In the genomic region with DNA sequence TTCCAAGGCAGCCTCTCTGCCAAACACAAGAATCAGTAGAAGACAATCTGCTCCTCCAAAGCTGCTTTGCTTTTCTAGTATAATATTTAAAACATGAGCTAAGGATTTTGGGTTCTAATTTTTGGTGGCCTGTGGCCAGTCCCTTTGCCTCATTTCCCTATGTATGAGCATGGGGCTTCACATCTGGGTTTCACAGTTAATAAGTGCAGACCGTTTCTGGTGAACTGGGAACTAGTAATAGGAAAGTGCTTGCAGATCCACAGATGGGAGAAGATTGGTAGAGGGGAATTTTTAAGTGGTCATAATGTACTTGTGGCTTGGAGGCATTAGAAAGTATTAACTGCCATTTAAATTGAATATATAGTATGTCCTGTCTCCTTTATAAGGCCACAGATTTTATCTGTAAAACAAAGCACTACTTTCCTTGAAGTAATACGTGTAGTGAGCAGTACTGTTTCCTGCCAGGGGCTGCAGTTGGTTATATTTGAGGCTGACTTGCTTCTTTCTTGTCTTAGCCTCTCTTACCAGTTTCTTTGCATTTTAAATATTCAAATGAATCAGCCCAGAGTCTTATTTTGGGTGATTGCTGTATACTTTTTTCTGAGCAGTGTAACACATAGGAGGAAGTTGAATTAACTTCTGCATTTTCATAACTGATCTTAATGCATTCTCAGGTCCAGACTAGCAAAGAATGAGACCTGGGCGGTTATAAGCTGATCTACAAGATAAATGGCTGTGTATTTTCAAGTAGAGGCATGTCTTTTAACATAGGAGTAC, we compare ENCODE assay signal across 8 cellular contexts. TPM values are rescaled to one million over a fixed set of nuclear protein-coding genes. Genes with fewer than 3 reads are reported as not detected.
A peak's percentile ranks its signal among the peaks of the same experiment; 100 is the strongest.
DNase-seq lines count a peak whose midpoint lies in the region; ATAC-seq and TF ChIP-seq lines count a peak whose summit lies in the region.

No MANE protein-coding gene starts in this region.

- peaks cover 6% of the 10 kb centered on the region for H3K36me3 ChIP-seq in WERI-Rb-1

- 14% methylated on average over 3 of the region's 3 CpGs for WGBS in right cardiac atrium

- peak overlapping the region; percentile 76; the same call in 1 of the 2 replicates for H3K4me3 ChIP-seq in WERI-Rb-1 (ENCODE audit: low read depth, low read length)
- peak overlapping the region; percentile 93 for H3K4me3 ChIP-seq in right cardiac atrium (ENCODE audit: low read length)

- intact Hi-C loops in right cardiac atrium (cut with DNase I), result no loop called here

- peaks cover 17% of the 10 kb centered on the region for H3K4me1 ChIP-seq in right cardiac atrium (ENCODE audit: control insufficient read depth, insufficient read depth, low read length)

- no peaks in the 10 kb centered on the region for H3K9me3 ChIP-seq in WERI-Rb-1 (ENCODE audit: severe bottlenecking)
- no peaks in the 10 kb centered on the region for H3K9me3 ChIP-seq in right cardiac atrium (ENCODE audit: control insufficient read depth, low read length)

- DNase-seq in DMS114 treated with DMSO at 0.1 percent for 48 hours (lab: John Stamatoyannopoulos, UW; ENCODE audit: unreplicated experiment) (peak; percentile 7), WERI-Rb-1 (no peak), right cardiac atrium (no peak), NCI-H187 treated with DMSO at 0.1 percent for 48 hours (lab: John Stamatoyannopoulos, UW) (no peak)
- DNase-seq in stimulated activated naive CD8-positive, alpha-beta T cell treated with anti-CD3 and anti-CD28 coated beads, Interleukin-15, Interleukin-2, amounts not matched to agents 100 U/mL and 50 U/mL, for 24 hours, result no peak
- DNase-seq in stimulated activated CD4-positive, alpha-beta T cell treated with anti-CD3 and anti-CD28 coated beads, Interleukin-4, amount 100 ng/mL, for 4 hours, result no peak

- H3K27me3 ChIP-seq in WERI-Rb-1 (ENCODE audit: insufficient read depth, low read depth, severe bottlenecking) (no peaks in the 10 kb centered on the region), right cardiac atrium (ENCODE audit: control insufficient read depth, insufficient read depth) (no peaks in the 10 kb centered on the region)

- ATAC-seq in GM19438 (IDR thresholded peaks at IDR 0.05; ENCODE audit: low read depth, unreplicated experiment) (peak; percentile 43), HG03457 (IDR thresholded peaks at IDR 0.05; ENCODE audit: unreplicated experiment) (peak; percentile 27), right cardiac atrium (no peak)
- ATAC-seq in stimulated activated naive CD8-positive, alpha-beta T cell treated with anti-CD3 and anti-CD28 coated beads, Interleukin-15, Interleukin-2, amounts not matched to agents 100 U/mL and 50 U/mL, for 24 hours, result peak; percentile 17

- no peak for TF ChIP-seq CTCF in WERI-Rb-1 (IDR thresholded peaks at IDR 0.05; ENCODE audit: low read depth, low read length)

- H3K27ac ChIP-seq in WERI-Rb-1 (no peak overlapping the region), right cardiac atrium (ENCODE audit: low read length) (peak overlapping the region; percentile 89)

RNA-seq across cellular contexts. Expression of gene ARPC2, which starts 1.6 kb away (rescaled TPM):
- 100 to 1,000 TPM; 131 to 161 (median 140) TPM for total RNA-seq in right cardiac atrium
- 110 TPM for polyA plus RNA-seq in right cardiac atrium

RNA-seq across cellular contexts. Expression of gene GPBAR1, which starts 42.2 kb away (rescaled TPM):
- 1 to 10 TPM; 5.2 to 8.6 (median 5.9) TPM for total RNA-seq in right cardiac atrium
- polyA plus RNA-seq in right cardiac atrium, result 3.5 TPM

RNA-seq across cellular contexts. Expression of gene AAMP, which starts 51.3 kb away (rescaled TPM):
- 10 to 100 TPM; 44.3 to 53.9 (median 49.9) TPM for total RNA-seq in right cardiac atrium
- polyA plus RNA-seq in right cardiac atrium, result 56.6 TPM

RNA-seq across cellular contexts. Expression of gene PNKD, which starts 51.7 kb away (rescaled TPM):
- 10 to 100 TPM; 69.3 to 96.5 (median 80.5) TPM for total RNA-seq in right cardiac atrium
- 157 TPM for polyA plus RNA-seq in right cardiac atrium

RNA-seq across cellular contexts. Expression of gene CXCR1, which starts 51.8 kb away (rescaled TPM):
- total RNA-seq in right cardiac atrium, result under 1 TPM in 3 of 4 donors, not detected in 1; 0.25 to 0.82 (median 0.26) TPM
- 0.09 TPM for polyA plus RNA-seq in right cardiac atrium

Comparison
In these comparisons a context has a peak if more than half of its experiments do, and no peak if none do; other contexts are left out.
1. ATAC-seq: peak in GM19438 (single experiment), HG03457 (single experiment) and stimulated activated naive CD8-positive, alpha-beta T cell treated with anti-CD3 and anti-CD28 coated beads, Interleukin-15, Interleukin-2, amounts not matched to agents 100 U/mL and 50 U/mL, for 24 hours (single experiment); none in right cardiac atrium (0 of 2).